ENCODE assay signal across 8 cellular contexts in genomic region chr10:77405771-77406241, GRCh38.
DNase-seq lines count a peak whose midpoint lies in the region; ATAC-seq and TF ChIP-seq lines count a peak whose summit lies in the region.

No MANE protein-coding gene starts in this region.

- no peak for TF ChIP-seq CTCF in mucosa of descending colon (IDR thresholded peaks at IDR 0.05)

- DNase-seq in DMS53 (lab: John Stamatoyannopoulos, UW) (peak; percentile 98), NCI-H774 (lab: John Stamatoyannopoulos, UW) (peak; percentile 84), dermis blood vessel endothelial cell (peak; percentile 68), mucosa of descending colon (peak; percentile 75 to 83 (median 81)), putamen (ENCODE audit: low spot score) (no peak)
- no peak for DNase-seq in activated CD8-positive, alpha-beta memory T cell treated with anti-CD3 and anti-CD28 coated beads for 24 hours

- peaks cover 13% of the 10 kb centered on the region for H3K4me1 ChIP-seq in mucosa of descending colon (ENCODE audit: low read depth)

- no peaks in the 10 kb centered on the region for H3K36me3 ChIP-seq in mucosa of descending colon (ENCODE audit: low read depth)

- ATAC-seq in HG02571 (IDR thresholded peaks at IDR 0.05; ENCODE audit: unreplicated experiment) (peak; percentile 55), mucosa of descending colon (peak; percentile 81), GM19351 (IDR thresholded peaks at IDR 0.05; ENCODE audit: unreplicated experiment) (no peak)

- H3K9me3 ChIP-seq in mucosa of descending colon: no peaks in the 10 kb centered on the region

- no peak overlapping the region for H3K4me3 ChIP-seq in mucosa of descending colon

- intact Hi-C loops in mucosa of descending colon (cut with DNase I, micrococcal nuclease): no loop called here

Comparison
In these comparisons a context has a peak if more than half of its experiments do, and no peak if none do; other contexts are left out.
1. DNase-seq: peak in DMS53 (single experiment), NCI-H774 (single experiment), dermis blood vessel endothelial cell (single experiment) and mucosa of descending colon (3 of 3); none in activated CD8-positive, alpha-beta memory T cell treated with anti-CD3 and anti-CD28 coated beads for 24 hours (single experiment) and putamen (single experiment).